ENCODE assay signal across 8 cellular contexts in the genomic region with DNA sequence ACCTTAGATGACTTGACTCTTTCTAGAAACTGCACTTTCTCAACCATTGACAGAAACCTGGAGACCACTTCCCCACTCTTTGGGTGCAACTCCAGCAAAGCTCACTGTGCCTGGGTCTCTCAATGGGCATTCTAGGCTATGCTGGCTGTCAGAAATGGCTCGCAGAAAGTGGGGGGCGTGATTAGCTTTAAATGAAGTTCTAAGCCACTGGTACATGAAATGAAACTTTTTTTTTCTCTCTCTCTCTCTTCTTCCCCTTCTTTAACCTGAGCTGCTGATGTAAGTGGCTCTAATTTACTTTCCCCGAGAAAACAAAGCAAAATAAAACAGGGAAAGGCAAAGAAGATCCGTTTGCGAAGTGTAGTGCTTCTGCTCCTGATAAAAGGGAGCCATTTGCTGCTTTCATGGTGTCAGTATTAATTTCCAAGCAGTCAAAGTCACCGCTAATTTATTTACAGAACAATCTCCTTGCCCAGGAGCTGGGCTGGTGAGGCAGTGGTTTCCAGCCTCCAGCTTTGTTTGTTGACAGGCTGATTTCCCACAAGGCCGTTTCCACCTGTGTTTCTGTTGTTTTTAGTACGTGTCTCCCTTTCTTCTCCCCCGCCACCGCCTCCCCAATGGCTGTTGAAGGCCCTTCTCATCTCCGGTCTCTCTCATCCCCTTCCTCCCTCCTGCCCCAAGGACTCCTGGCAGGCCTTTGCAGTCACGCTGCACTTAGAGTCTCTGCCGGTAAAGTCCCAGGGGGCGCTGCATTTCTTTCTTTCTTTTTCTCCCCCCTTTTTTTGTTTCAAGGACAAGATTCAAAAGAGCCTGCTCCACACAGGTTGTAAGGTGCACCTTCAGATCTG.
DNase-seq lines count a peak whose midpoint lies in the region; ATAC-seq and TF ChIP-seq lines count a peak whose summit lies in the region.

No MANE protein-coding gene starts in this region.

- DNase-seq in ELF-1 (ENCODE audit: low read depth, low spot score) (peak; percentile 58), H7 (peak; percentile 54), SK-MEL-5 (ENCODE audit: low read depth, low spot score) (peak; percentile 14), medulla oblongata (ENCODE audit: extremely low spot score) (peak; percentile 14), upper lobe of right lung (no peak)
- no peak for DNase-seq in stimulated activated CD8-positive, alpha-beta memory T cell treated with anti-CD3 and anti-CD28 coated beads, Interleukin-4, amount 100 ng/mL, for 48 hours

- H3K27me3 ChIP-seq in H7 (ENCODE audit: control insufficient read depth, insufficient read depth, low read length) (no peaks in the 10 kb centered on the region), upper lobe of right lung (peaks cover 13% of the 10 kb centered on the region)

- ATAC-seq in HG02642 (IDR thresholded peaks at IDR 0.05; ENCODE audit: poor library complexity, unreplicated experiment): no peak
- no peak for ATAC-seq in HG03520 (IDR thresholded peaks at IDR 0.05; ENCODE audit: unreplicated experiment)
- ATAC-seq in upper lobe of right lung: no peak

- no peak for TF ChIP-seq CTCF in upper lobe of right lung (IDR thresholded peaks at IDR 0.05)

- H3K4me1 ChIP-seq in upper lobe of right lung: no peaks in the 10 kb centered on the region

- H3K36me3 ChIP-seq in H7 (replicated peaks; ENCODE audit: control insufficient read depth, insufficient read depth, low read length) (no peaks in the 10 kb centered on the region), upper lobe of right lung (no peaks in the 10 kb centered on the region)

- H3K4me3 ChIP-seq in H7 (ENCODE audit: insufficient read depth, low read depth, low read length) (no peak overlapping the region), upper lobe of right lung (no peak overlapping the region)

- H3K27ac ChIP-seq in upper lobe of right lung: no peak overlapping the region

- in situ Hi-C loops in SK-MEL-5 (cut with HindIII; ENCODE audit: low pct_unique_long_range_greater_than_20kb, low sequenced_read_pairs): no loop called here

- H3K9me3 ChIP-seq in upper lobe of right lung: no peaks in the 10 kb centered on the region

- intact Hi-C loops in upper lobe of right lung (cut with DNase I): no loop called here

Comparison
In these comparisons a context has a peak if more than half of its experiments do, and no peak if none do; other contexts are left out.
1. DNase-seq: peak in ELF-1 (single experiment), H7 (single experiment), SK-MEL-5 (single experiment) and medulla oblongata (single experiment); none in stimulated activated CD8-positive, alpha-beta memory T cell treated with anti-CD3 and anti-CD28 coated beads, Interleukin-4, amount 100 ng/mL, for 48 hours (single experiment) and upper lobe of right lung (single experiment).